20 cellular contexts compared by ENCODE assay signal in the genomic region with DNA sequence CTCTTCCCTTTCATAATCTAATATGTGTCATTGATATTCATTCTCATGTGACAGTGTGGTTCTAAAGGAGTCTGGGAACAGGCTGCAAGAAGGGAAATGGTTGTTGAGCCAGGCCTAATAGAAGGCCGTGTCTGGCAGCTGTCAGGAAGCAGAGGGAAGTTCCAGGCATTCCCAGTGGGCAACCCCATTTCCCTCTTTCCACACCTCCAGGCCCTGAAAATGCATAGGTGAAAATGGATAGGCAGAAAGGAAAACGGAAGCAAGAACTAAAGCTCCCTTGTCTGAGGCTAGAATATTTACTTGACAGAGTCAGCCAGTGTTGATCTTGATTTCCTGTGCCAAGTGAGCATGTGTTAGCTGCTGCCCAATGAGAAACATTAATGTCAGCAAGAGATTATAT.
DNase-seq lines count a peak whose midpoint lies in the region; ATAC-seq, FAIRE-seq and TF ChIP-seq lines count a peak whose summit lies in the region.
"Had no signal": no experiment of that assay in that cellular context is flagged by ENCODE, and none has a peak within 500 bp of the region (broad histone marks: within the 10 kb centered on the region; RNA-seq: fewer than 3 reads in every experiment).

No MANE protein-coding gene starts in this region.

- no peaks in the 10 kb centered on the region for H3K9me2 ChIP-seq in PC-3 (replicated peaks; ENCODE audit: low read length)

- DNase-seq in NCI-H2196 treated with DMSO at 0.1 percent for 48 hours (lab: John Stamatoyannopoulos, UW; ENCODE audit: unreplicated experiment) (peak; percentile 7), NCI-H2196 (lab: John Stamatoyannopoulos, UW; ENCODE audit: unreplicated experiment) (no peak), PC-3 (peak; percentile 39), spleen (no peak), GM12892 (ENCODE audit: insufficient read length) (no peak), H7 (no peak)
- DNase-seq: activated CD4-positive, CD25-positive, alpha-beta regulatory T cell; activated effector memory CD4-positive, alpha-beta T cell treated with anti-CD3 and anti-CD28 coated beads, Interleukin-2, amount 50 U/mL, for 16 hours; amygdala; CD4-positive, alpha-beta T cell; erythroblast; NCI-H1930; nephron progenitor cell; right cardiac atrium; stimulated activated CD4-positive, alpha-beta T cell treated with anti-CD3 and anti-CD28 coated beads, Interleukin-1b, Interleukin-23, amount 100 ng/mL, for 48 hours; T-cell had no signal

- BruUV-seq in PC-3 (replicated peaks; lab: Mats Ljungman, UMichigan) = no TSS peak

- no peaks in the 10 kb centered on the region for H3K9me3 ChIP-seq in PC-3 (ENCODE audit: low read length)
- no peaks in the 10 kb centered on the region for H3K9me3 ChIP-seq in endocrine pancreas (ENCODE audit: control insufficient read depth, low read length)
- no peaks in the 10 kb centered on the region for H3K9me3 ChIP-seq in parathyroid adenoma (ENCODE audit: control insufficient read depth, low read length)
- H3K9me3 ChIP-seq in spleen = no peaks in the 10 kb centered on the region

- ATAC-seq in PC-3 = no peak
- ATAC-seq: right cardiac atrium, T-cell had no signal

- H3K27ac ChIP-seq in PC-3 (ENCODE audit: low read length) = no peak overlapping the region
- no peak overlapping the region for H3K27ac ChIP-seq in parathyroid adenoma
- no peak overlapping the region for H3K27ac ChIP-seq in spleen
- H3K27ac ChIP-seq: RWPE1 had no signal

- H4K20me1 ChIP-seq in PC-3 (ENCODE audit: low read length) = no peaks in the 10 kb centered on the region

- H2AFZ ChIP-seq in PC-3 (ENCODE audit: low read length) = peak overlapping the region; percentile 6; the same call in 1 of the 2 replicates
- peak overlapping the region; percentile 51 for H2AFZ ChIP-seq in parathyroid adenoma

- no peaks in the 10 kb centered on the region for H3K4me1 ChIP-seq in PC-3 (ENCODE audit: insufficient read depth, low read length)
- peaks cover 10% of the 10 kb centered on the region for H3K4me1 ChIP-seq in endocrine pancreas (ENCODE audit: control insufficient read depth, insufficient read depth, low read length)
- peaks cover 4% of the 10 kb centered on the region for H3K4me1 ChIP-seq in parathyroid adenoma
- H3K4me1 ChIP-seq in spleen = peaks cover 0 to 5% (median 0%) of the 10 kb centered on the region in 6 donors

- no peak for FAIRE-seq in GM12892 (lab: Jason Lieb, UNC)
- FAIRE-seq: colon had no signal

- TF ChIP-seq POLR2A in spleen (IDR thresholded peaks at IDR 0.05) = no peak
- no peak for TF ChIP-seq POLR2A in GM12892 (IDR thresholded peaks at IDR 0.05; ENCODE audit: low read depth, low read length)

- CTCF ChIA-PET in PC-3 (lab: Charles Lee) = no interaction called here

- H3F3A ChIP-seq in PC-3 (ENCODE audit: low read length, unreplicated experiment) = no peaks in the 10 kb centered on the region

- POLR2A ChIA-PET in PC-3 (lab: Charles Lee; ENCODE audit: unreplicated experiment) = interaction anchor here (0.6 kb wide), 2 partner anchors 140 to 279 kb away, joined by 4 to 7 read pairs; no protein-coding TSS in a partner anchor

- 46 to 64% (median 51%) methylated on average over 2 of the region's 2 CpGs for WGBS in spleen, 5 donors

- intact Hi-C loops in PC-3 (cut with micrococcal nuclease) (loop anchor here (5.0 kb wide), 1 partner anchor 149 kb away; no protein-coding TSS in a partner anchor), spleen (cut with DNase I; ENCODE audit: low total_unique reads) (no loop called here)

- H3K79me2 ChIP-seq in PC-3 (ENCODE audit: low read length) = no peaks in the 10 kb centered on the region
- H3K79me2 ChIP-seq in parathyroid adenoma = no peaks in the 10 kb centered on the region

- H3K27me3 ChIP-seq in PC-3 (ENCODE audit: low read length) (no peaks in the 10 kb centered on the region), endocrine pancreas (ENCODE audit: control insufficient read depth, insufficient read depth, low read length) (no peaks in the 10 kb centered on the region), parathyroid adenoma (ENCODE audit: control insufficient read depth, insufficient read depth, low read length) (no peaks in the 10 kb centered on the region), spleen (replicated peaks in 1 of 7) (peaks cover 0 to 12% (median 0%) of the 10 kb centered on the region in 7 donors), H7 (ENCODE audit: control insufficient read depth, insufficient read depth, low read length) (no peaks in the 10 kb centered on the region)

- no peak overlapping the region for H3K4me3 ChIP-seq in PC-3 (ENCODE audit: low read length)
- H3K4me3 ChIP-seq in endocrine pancreas (ENCODE audit: control insufficient read depth, insufficient read depth, low read length) = peak overlapping the region; percentile 2
- no peak overlapping the region for H3K4me3 ChIP-seq in parathyroid adenoma (ENCODE audit: low read depth, low read length)
- no peak overlapping the region for H3K4me3 ChIP-seq in spleen
- H3K4me3 ChIP-seq in H7 (ENCODE audit: insufficient read depth, low read depth, low read length) = no peak overlapping the region

- no peak overlapping the region for H3K4me2 ChIP-seq in PC-3 (ENCODE audit: low read length)
- no peak overlapping the region for H3K4me2 ChIP-seq in parathyroid adenoma (ENCODE audit: low read length)

- no peaks in the 10 kb centered on the region for H3K36me3 ChIP-seq in PC-3 (ENCODE audit: low read depth, low read length)
- H3K36me3 ChIP-seq in endocrine pancreas (ENCODE audit: control insufficient read depth, insufficient read depth, low read length) = no peaks in the 10 kb centered on the region
- no peaks in the 10 kb centered on the region for H3K36me3 ChIP-seq in parathyroid adenoma (ENCODE audit: control insufficient read depth, insufficient read depth, low read length)
- no peaks in the 10 kb centered on the region for H3K36me3 ChIP-seq in spleen
- no peaks in the 10 kb centered on the region for H3K36me3 ChIP-seq in H7 (replicated peaks; ENCODE audit: control insufficient read depth, insufficient read depth, low read length)

- H3K9ac ChIP-seq in PC-3 (ENCODE audit: low read length) (no peak overlapping the region), endocrine pancreas (ENCODE audit: control insufficient read depth, insufficient read depth, low read length) (no peak overlapping the region), parathyroid adenoma (no peak overlapping the region)

- no peak for TF ChIP-seq CTCF in PC-3 (conservative IDR thresholded peaks at IDR 0.05; ENCODE audit: low read depth, low read length)
- TF ChIP-seq CTCF in parathyroid adenoma (IDR thresholded peaks at IDR 0.05) = no peak
- no peak for TF ChIP-seq CTCF in spleen (IDR thresholded peaks at IDR 0.05 in 8 of 11, conservative IDR thresholded peaks at IDR 0.05 in 3 of 11)

Comparison
In these comparisons a context has a peak if more than half of its experiments do, and no peak if none do; other contexts are left out.
1. DNase-seq: peak in NCI-H2196 treated with DMSO at 0.1 percent for 48 hours (single experiment) and PC-3 (single experiment); none in NCI-H2196 (single experiment), spleen (single experiment), GM12892 (single experiment) and H7 (single experiment).